In the genomic region with DNA sequence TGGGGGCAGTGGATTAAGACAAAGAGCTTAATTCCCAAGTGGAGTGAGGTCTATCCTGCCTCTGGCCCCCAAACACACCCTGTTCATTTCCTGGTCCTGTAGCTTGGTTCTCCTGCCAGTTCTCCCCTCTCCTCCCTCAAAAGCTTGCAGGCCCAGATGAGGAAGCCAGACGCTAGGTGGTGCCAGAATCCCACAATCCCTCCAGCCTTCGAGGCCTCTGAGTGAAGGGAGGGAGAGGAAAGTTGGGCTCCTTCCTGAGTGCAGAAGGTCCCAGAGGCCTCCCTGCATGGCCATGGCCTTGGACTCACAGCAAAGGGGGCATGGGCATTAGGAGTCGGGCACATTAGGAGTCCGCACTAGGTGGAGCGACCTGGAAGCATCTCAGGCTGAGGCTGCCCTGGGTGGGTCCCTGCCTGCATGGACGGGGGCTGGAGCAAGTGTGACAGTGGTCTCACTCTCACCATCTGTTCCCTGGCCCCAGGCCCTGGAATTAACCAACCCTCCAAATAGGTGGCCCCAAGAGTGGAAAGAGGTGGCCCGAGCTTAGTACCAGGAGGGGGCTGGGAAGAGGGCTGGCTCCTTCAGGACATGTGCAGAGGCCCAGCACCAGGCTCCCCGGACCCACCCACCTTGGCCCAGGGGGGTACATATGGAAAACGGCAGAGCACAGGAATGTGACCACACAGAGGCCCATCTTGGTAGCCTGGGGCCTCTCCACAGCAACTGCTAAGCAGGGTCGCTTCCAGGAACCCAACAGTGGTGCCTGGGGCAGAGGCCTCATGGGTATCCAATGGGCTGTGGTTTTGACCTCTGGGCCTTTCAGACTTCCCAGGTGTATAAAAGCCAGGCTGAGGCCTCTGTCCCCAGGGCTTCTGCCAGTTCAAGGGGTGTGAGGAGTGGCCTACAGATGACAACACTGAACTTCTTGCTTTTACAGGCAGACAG, we compare ENCODE assay signal across 8 cellular contexts. TPM values are rescaled to one million over a fixed set of nuclear protein-coding genes. Genes with fewer than 3 reads are reported as not detected.
DNase-seq lines count a peak whose midpoint lies in the region; ATAC-seq and TF ChIP-seq lines count a peak whose summit lies in the region.

No MANE protein-coding gene starts in this region.

- H3K4me3 ChIP-seq in LNCaP clone FGC (ENCODE audit: low read depth, low read length) (no peak overlapping the region), esophagus squamous epithelium (no peak overlapping the region)

- H3K27ac ChIP-seq in esophagus squamous epithelium: no peak overlapping the region

- H3K27me3 ChIP-seq in esophagus squamous epithelium: no peaks in the 10 kb centered on the region

- no peaks in the 10 kb centered on the region for H3K36me3 ChIP-seq in esophagus squamous epithelium

- peak; percentile 64 for ATAC-seq in SK-N-SH treated with all-trans-retinoic acid at 6 μM for 48 hours

- TF ChIP-seq CTCF in LNCaP clone FGC (IDR thresholded peaks at IDR 0.05; ENCODE audit: control insufficient read depth, extremely low read depth, insufficient read depth) (peak; percentile 80), esophagus squamous epithelium (IDR thresholded peaks at IDR 0.05) (peak in 5 of 6 experiments; percentile 25 to 63 (median 40))

- peak; percentile 73 to 84 for DNase-seq in NCI-H2081 (lab: John Stamatoyannopoulos, UW)
- DNase-seq in NCI-H2081 treated with DMSO at 0.1 percent for 48 hours (lab: John Stamatoyannopoulos, UW): no peak
- peak; percentile 41 for DNase-seq in LNCaP clone FGC (ENCODE audit: low read depth)
- DNase-seq in esophagus squamous epithelium (lab: John Stamatoyannopoulos, UW): no peak
- DNase-seq in occipital lobe (lab: John Stamatoyannopoulos, UW): peak; percentile 54
- no peak for DNase-seq in GM19240 (ENCODE audit: insufficient read length, low spot score)
- no peak for DNase-seq in activated effector memory CD4-positive, alpha-beta T cell treated with anti-CD3 and anti-CD28 coated beads, Interleukin-2, amount 50 U/mL, for 16 hours

- H3K4me1 ChIP-seq in esophagus squamous epithelium: peaks cover 17 to 66% (median 39%) of the 10 kb centered on the region in 3 donors

- 63% methylated on average over 4 of the region's 10 CpGs; no CpG with 5 or more reads in 1 of the 2 donors for WGBS in esophagus squamous epithelium, 2 donors

- H3K9me3 ChIP-seq in esophagus squamous epithelium: no peaks in the 10 kb centered on the region

- TF ChIP-seq POLR2A in esophagus squamous epithelium (IDR thresholded peaks at IDR 0.05): no peak

- intact Hi-C loops in esophagus squamous epithelium (cut with DNase I): loop anchor here (10.0 kb wide), 1 partner anchor 395 kb away; no protein-coding TSS in a partner anchor

TF ChIP-seq in SK-N-SH treated with all-trans-retinoic acid at 6 μM for 48 hours, 23 proteins besides CTCF, POLR2A, EP300 and RAD21:
- TF ChIP-seq ISL1 (CRISPR knock-in tag; IDR thresholded peaks at IDR 0.05) (no peak), ZNF70 (CRISPR knock-in tag; IDR thresholded peaks at IDR 0.05) (no peak), ZC3H10 (CRISPR knock-in tag; IDR thresholded peaks at IDR 0.05) (no peak), PPARA (CRISPR knock-in tag; IDR thresholded peaks at IDR 0.05; ENCODE audit: borderline replicate concordance) (no peak), ZFP3 (CRISPR knock-in tag; IDR thresholded peaks at IDR 0.05) (no peak), ARNTL (CRISPR knock-in tag; IDR thresholded peaks at IDR 0.05; ENCODE audit: borderline replicate concordance, low read depth) (no peak), ZNF565 (CRISPR knock-in tag; conservative IDR thresholded peaks at IDR 0.05; ENCODE audit: low read depth) (no peak), GLIS3 (CRISPR knock-in tag; IDR thresholded peaks at IDR 0.05) (no peak), CSDC2 (CRISPR knock-in tag; IDR thresholded peaks at IDR 0.05) (no peak), TCF4 (CRISPR knock-in tag; IDR thresholded peaks at IDR 0.05; ENCODE audit: borderline replicate concordance) (no peak)
- TF ChIP-seq, protein P1, sequence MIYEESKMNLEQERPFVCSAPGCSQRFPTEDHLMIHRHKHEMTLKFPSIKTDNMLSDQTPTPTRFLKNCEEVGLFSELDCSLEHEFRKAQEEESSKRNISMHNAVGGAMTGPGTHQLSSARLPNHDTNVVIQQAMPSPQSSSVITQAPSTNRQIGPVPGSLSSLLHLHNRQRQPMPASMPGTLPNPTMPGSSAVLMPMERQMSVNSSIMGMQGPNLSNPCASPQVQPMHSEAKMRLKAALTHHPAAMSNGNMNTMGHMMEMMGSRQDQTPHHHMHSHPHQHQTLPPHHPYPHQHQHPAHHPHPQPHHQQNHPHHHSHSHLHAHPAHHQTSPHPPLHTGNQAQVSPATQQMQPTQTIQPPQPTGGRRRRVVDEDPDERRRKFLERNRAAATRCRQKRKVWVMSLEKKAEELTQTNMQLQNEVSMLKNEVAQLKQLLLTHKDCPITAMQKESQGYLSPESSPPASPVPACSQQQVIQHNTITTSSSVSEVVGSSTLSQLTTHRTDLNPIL (CRISPR knock-in tag; IDR thresholded peaks at IDR 0.05; ENCODE audit: low read depth): no peak
- TF ChIP-seq, protein P2, sequence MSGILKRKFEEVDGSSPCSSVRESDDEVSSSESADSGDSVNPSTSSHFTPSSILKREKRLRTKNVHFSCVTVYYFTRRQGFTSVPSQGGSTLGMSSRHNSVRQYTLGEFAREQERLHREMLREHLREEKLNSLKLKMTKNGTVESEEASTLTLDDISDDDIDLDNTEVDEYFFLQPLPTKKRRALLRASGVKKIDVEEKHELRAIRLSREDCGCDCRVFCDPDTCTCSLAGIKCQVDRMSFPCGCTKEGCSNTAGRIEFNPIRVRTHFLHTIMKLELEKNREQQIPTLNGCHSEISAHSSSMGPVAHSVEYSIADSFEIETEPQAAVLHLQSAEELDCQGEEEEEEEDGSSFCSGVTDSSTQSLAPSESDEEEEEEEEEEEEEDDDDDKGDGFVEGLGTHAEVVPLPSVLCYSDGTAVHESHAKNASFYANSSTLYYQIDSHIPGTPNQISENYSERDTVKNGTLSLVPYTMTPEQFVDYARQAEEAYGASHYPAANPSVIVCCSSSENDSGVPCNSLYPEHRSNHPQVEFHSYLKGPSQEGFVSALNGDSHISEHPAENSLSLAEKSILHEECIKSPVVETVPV (CRISPR knock-in tag; IDR thresholded peaks at IDR 0.05): no peak
- TF ChIP-seq, protein P3, sequence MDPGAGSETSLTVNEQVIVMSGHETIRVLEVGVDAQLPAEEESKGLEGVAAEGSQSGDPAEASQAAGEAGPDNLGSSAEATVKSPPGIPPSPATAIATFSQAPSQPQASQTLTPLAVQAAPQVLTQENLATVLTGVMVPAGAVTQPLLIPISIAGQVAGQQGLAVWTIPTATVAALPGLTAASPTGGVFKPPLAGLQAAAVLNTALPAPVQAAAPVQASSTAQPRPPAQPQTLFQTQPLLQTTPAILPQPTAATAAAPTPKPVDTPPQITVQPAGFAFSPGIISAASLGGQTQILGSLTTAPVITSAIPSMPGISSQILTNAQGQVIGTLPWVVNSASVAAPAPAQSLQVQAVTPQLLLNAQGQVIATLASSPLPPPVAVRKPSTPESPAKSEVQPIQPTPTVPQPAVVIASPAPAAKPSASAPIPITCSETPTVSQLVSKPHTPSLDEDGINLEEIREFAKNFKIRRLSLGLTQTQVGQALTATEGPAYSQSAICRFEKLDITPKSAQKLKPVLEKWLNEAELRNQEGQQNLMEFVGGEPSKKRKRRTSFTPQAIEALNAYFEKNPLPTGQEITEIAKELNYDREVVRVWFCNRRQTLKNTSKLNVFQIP (CRISPR knock-in tag; IDR thresholded peaks at IDR 0.05; ENCODE audit: borderline replicate concordance, low read depth): no peak
TF ChIP-seq in SK-N-SH treated with all-trans-retinoic acid at 6 μM for 48 hours: peak in this region for 0.

RNA-seq across cellular contexts. Expression of a gene that starts 5.2 kb away (rescaled TPM):
- total RNA-seq in esophagus squamous epithelium (under 1 TPM in 2 of 4 donors, not detected in 2; 0.19 to 0.95 TPM), occipital lobe (0.62 TPM)

RNA-seq across cellular contexts. Expression of a gene that starts 22.4 kb away (rescaled TPM):
- total RNA-seq in esophagus squamous epithelium: under 1 TPM in 2 of 4 donors, not detected in 2; 0.04 to 0.19 TPM
- 7.6 TPM for total RNA-seq in occipital lobe

RNA-seq across cellular contexts. Expression of a gene that starts 57.1 kb away (rescaled TPM):
- total RNA-seq in esophagus squamous epithelium: 10 to 100 TPM in 1 of 4 donors, 1 to 10 TPM in 2, under 1 TPM in 1; 0.61 to 27.7 (median 2.1) TPM
- total RNA-seq in occipital lobe: 107 TPM

Comparison
In these comparisons a context has a peak if more than half of its experiments do, and no peak if none do; other contexts are left out.
1. DNase-seq: peak in NCI-H2081 (2 of 2), LNCaP clone FGC (single experiment) and occipital lobe (single experiment); none in NCI-H2081 treated with DMSO at 0.1 percent for 48 hours (single experiment), esophagus squamous epithelium (single experiment), GM19240 (single experiment) and activated effector memory CD4-positive, alpha-beta T cell treated with anti-CD3 and anti-CD28 coated beads, Interleukin-2, amount 50 U/mL, for 16 hours (single experiment).